ENCODE assay signal across 8 cellular contexts in the genomic region with DNA sequence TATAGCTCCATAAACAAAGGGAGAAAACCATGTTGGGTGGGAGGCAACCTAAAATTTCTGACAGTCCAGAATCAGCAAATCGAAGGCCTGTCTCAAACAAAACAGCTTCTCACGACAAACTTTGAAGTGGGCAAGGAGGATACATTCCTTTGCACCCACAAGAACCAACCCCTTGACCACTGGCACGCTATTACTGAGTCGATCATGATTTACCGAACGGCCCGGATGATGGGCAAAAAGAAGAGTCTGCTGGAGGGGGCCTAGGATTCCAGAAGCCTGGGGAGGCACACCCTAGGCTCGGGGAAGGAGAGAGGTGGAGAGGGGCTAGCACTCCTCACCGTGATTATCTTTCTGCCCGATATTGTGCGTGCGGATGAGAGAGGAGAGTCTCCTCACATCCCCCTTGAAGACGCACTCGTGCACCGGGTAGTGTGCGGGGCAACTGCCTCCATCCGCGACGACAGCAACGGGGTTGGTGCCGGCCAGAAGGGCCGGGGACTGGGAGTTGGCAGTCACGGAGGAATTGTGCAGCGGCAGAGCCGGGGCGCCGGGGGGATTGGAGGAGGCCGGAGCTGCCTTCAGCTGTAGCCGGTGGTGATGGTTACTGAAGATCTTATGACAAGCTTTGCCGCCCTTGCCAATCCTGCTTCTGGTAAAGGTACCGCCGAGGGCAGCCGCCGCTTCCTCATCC. TPM values are rescaled to one million over a fixed set of nuclear protein-coding genes. Genes with fewer than 3 reads are reported as not detected.
DNase-seq lines count a peak whose midpoint lies in the region; ATAC-seq and TF ChIP-seq lines count a peak whose summit lies in the region.

No MANE protein-coding gene starts in this region.

- ATAC-seq in GM21515 (IDR thresholded peaks at IDR 0.05; ENCODE audit: unreplicated experiment) = peak; percentile 33
- no peak for ATAC-seq in effector memory CD8-positive, alpha-beta T cell (replicated peaks)

- TF ChIP-seq POLR2A in suprapubic skin (IDR thresholded peaks at IDR 0.05) = no peak

- no peak for TF ChIP-seq CTCF in VCaP (conservative IDR thresholded peaks at IDR 0.05)
- TF ChIP-seq CTCF in suprapubic skin (IDR thresholded peaks at IDR 0.05) = no peak

- H3K9me3 ChIP-seq in suprapubic skin = no peaks in the 10 kb centered on the region

- WGBS in suprapubic skin = 0% methylated on average over 26 of the region's 34 CpGs

- H3K27me3 Mint-ChIP-seq in effector memory CD8-positive, alpha-beta T cell = no peaks in the 10 kb centered on the region

- TF ChIP-seq EP300 in suprapubic skin (IDR thresholded peaks at IDR 0.05) = no peak

- H3K4me3 Mint-ChIP-seq in effector memory CD8-positive, alpha-beta T cell = peak overlapping the region; percentile 92 to 98

- H3K27ac ChIP-seq in VCaP (peak overlapping the region; percentile 92), suprapubic skin (peak overlapping the region; percentile 93)

- peak; percentile 40 for DNase-seq in GM04503 (ENCODE audit: low read depth)
- DNase-seq in HS-5 (ENCODE audit: low read depth) = peak; percentile 59
- no peak for DNase-seq in effector memory CD8-positive, alpha-beta T cell
- peak; percentile 28 for DNase-seq in mucosa of gallbladder (ENCODE audit: low spot score)
- peak; percentile 76 to 83 for DNase-seq in suprapubic skin (ENCODE audit: low spot score in 2 of 2)
- DNase-seq in DMS153 treated with DMSO at 0.1 percent for 48 hours (lab: John Stamatoyannopoulos, UW; ENCODE audit: unreplicated experiment) = no peak

- no peaks in the 10 kb centered on the region for H3K36me3 ChIP-seq in suprapubic skin

- peak overlapping the region; percentile 78 for H3K4me3 ChIP-seq in suprapubic skin

- peak overlapping the region; percentile 99 to 100 for H3K27ac Mint-ChIP-seq in effector memory CD8-positive, alpha-beta T cell

- H3K4me1 Mint-ChIP-seq in effector memory CD8-positive, alpha-beta T cell (ENCODE audit: low read depth in 2 of 2) = peaks cover 27 to 43% of the 10 kb centered on the region in 2 donors

- peaks cover 21% of the 10 kb centered on the region for H3K36me3 Mint-ChIP-seq in effector memory CD8-positive, alpha-beta T cell (ENCODE audit: insufficient read depth)

- H3K27me3 ChIP-seq in suprapubic skin = no peaks in the 10 kb centered on the region

- H3K4me1 ChIP-seq in suprapubic skin = peaks cover 49% of the 10 kb centered on the region

- H3K9me3 Mint-ChIP-seq in effector memory CD8-positive, alpha-beta T cell = no peaks in the 10 kb centered on the region

RNA-seq across cellular contexts. Expression of a gene that starts 0.7 kb away (rescaled TPM):
- total RNA-seq in mucosa of gallbladder = 19.8 TPM
- 10 to 100 TPM; 21.5 to 36.2 (median 25.7) TPM for total RNA-seq in suprapubic skin

RNA-seq across cellular contexts. Expression of a gene that starts 57.3 kb away (rescaled TPM):
- total RNA-seq in mucosa of gallbladder (7.2 TPM), suprapubic skin (1 to 10 TPM in 3 of 4 donors, under 1 TPM in 1; 0.89 to 3.9 (median 2.2) TPM)

Comparison
In these comparisons a context has a peak if more than half of its experiments do, and no peak if none do; other contexts are left out.
1. DNase-seq: peak in GM04503 (single experiment), HS-5 (single experiment), mucosa of gallbladder (single experiment) and suprapubic skin (2 of 2); none in effector memory CD8-positive, alpha-beta T cell (0 of 3) and DMS153 treated with DMSO at 0.1 percent for 48 hours (single experiment).